17 cellular contexts compared by ENCODE assay signal in genomic region chr1:1832151-1832550, GRCh38. TPM values are rescaled to one million over a fixed set of nuclear protein-coding genes. Genes with fewer than 3 reads are reported as not detected.
DNase-seq lines count a peak whose midpoint lies in the region; ATAC-seq and TF ChIP-seq lines count a peak whose summit lies in the region.
"Had no signal": no experiment of that assay in that cellular context is flagged by ENCODE, and none has a peak within 500 bp of the region (broad histone marks: within the 10 kb centered on the region; RNA-seq: fewer than 3 reads in every experiment).

No MANE protein-coding gene starts in this region.

- H3K4me1 Mint-ChIP-seq in natural killer cell, result peaks cover 39 to 45% of the 10 kb centered on the region in 2 donors
- H3K4me1 Mint-ChIP-seq in natural killer cell treated with Interleukin-12 subunit alpha and Interleukin-12 subunit beta and Interleukin-15 and Interleukin-18, amount 100 ng/mL, for 72 hours (ENCODE audit: low read depth in 2 of 2), result peaks cover 34 to 36% of the 10 kb centered on the region in 2 donors
- H3K4me1 Mint-ChIP-seq in WTC11, result peaks cover 32% of the 10 kb centered on the region
- H3K4me1 Mint-ChIP-seq in type B pancreatic cell (ENCODE audit: unreplicated experiment), result peaks cover 17% of the 10 kb centered on the region

- no peak overlapping the region for H3K4me3 ChIP-seq in hepatocyte
- H3K4me3 ChIP-seq: HAP-1, ovary had no signal

- H3K27ac Mint-ChIP-seq in natural killer cell, result peak overlapping the region; percentile 59 to 75
- H3K27ac Mint-ChIP-seq in natural killer cell treated with Interleukin-12 subunit alpha and Interleukin-12 subunit beta and Interleukin-15 and Interleukin-18, amount 100 ng/mL, for 72 hours, result peak overlapping the region in 1 of 2 donors; percentile 50
- H3K27ac Mint-ChIP-seq in WTC11, result peak overlapping the region; percentile 95
- peak overlapping the region; percentile 72 for H3K27ac Mint-ChIP-seq in type B pancreatic cell

- H3K79me2 ChIP-seq in hepatocyte, result peaks cover 100% of the 10 kb centered on the region

- ATAC-seq in natural killer cell, result no peak
- ATAC-seq in natural killer cell treated with Interleukin-12 subunit alpha and Interleukin-12 subunit beta and Interleukin-15 and Interleukin-18, amount 100 ng/mL, for 72 hours, result no peak
- no peak for ATAC-seq in WTC11
- ATAC-seq in GM21825 (IDR thresholded peaks at IDR 0.05; ENCODE audit: unreplicated experiment), result no peak
- ATAC-seq in HG02571 (IDR thresholded peaks at IDR 0.05; ENCODE audit: unreplicated experiment), result no peak

- H3K4me3 Mint-ChIP-seq in natural killer cell, result no peak overlapping the region
- no peak overlapping the region for H3K4me3 Mint-ChIP-seq in natural killer cell treated with Interleukin-12 subunit alpha and Interleukin-12 subunit beta and Interleukin-15 and Interleukin-18, amount 100 ng/mL, for 72 hours
- no peak overlapping the region for H3K4me3 Mint-ChIP-seq in WTC11
- H3K4me3 Mint-ChIP-seq in type B pancreatic cell, result no peak overlapping the region
- H3K4me3 Mint-ChIP-seq: memory B cell had no signal

- no peaks in the 10 kb centered on the region for H3K27me3 ChIP-seq in hepatocyte
- H3K27me3 ChIP-seq: ovary had no signal

- TF ChIP-seq CTCF in natural killer cell (IDR thresholded peaks at IDR 0.05) (no peak), WTC11 (IDR thresholded peaks at IDR 0.05) (no peak), hepatocyte (IDR thresholded peaks at IDR 0.05; ENCODE audit: poor library complexity) (no peak), type B pancreatic cell (conservative IDR thresholded peaks at IDR 0.05) (no peak)

- intact Hi-C loops in natural killer cell (cut with micrococcal nuclease), result no loop called here

- no peaks in the 10 kb centered on the region for H3K27me3 Mint-ChIP-seq in natural killer cell (ENCODE audit: low read depth in 2 of 2)
- no peaks in the 10 kb centered on the region for H3K27me3 Mint-ChIP-seq in natural killer cell treated with Interleukin-12 subunit alpha and Interleukin-12 subunit beta and Interleukin-15 and Interleukin-18, amount 100 ng/mL, for 72 hours
- no peaks in the 10 kb centered on the region for H3K27me3 Mint-ChIP-seq in WTC11 (ENCODE audit: low read depth)
- no peaks in the 10 kb centered on the region for H3K27me3 Mint-ChIP-seq in type B pancreatic cell
- H3K27me3 Mint-ChIP-seq: memory B cell had no signal

- no peak overlapping the region for H2AFZ ChIP-seq in hepatocyte

- no peaks in the 10 kb centered on the region for H3K9me2 ChIP-seq in hepatocyte (replicated peaks; ENCODE audit: insufficient read depth)

- 81% methylated on average over 9 of the region's 9 CpGs for WGBS in hepatocyte (ENCODE audit: low lambda C conversion rate, missing lambda C conversion rate)

- H3K9me3 Mint-ChIP-seq in natural killer cell (no peaks in the 10 kb centered on the region), WTC11 (no peaks in the 10 kb centered on the region), type B pancreatic cell (no peaks in the 10 kb centered on the region)
- no peaks in the 10 kb centered on the region for H3K9me3 Mint-ChIP-seq in natural killer cell treated with Interleukin-12 subunit alpha and Interleukin-12 subunit beta and Interleukin-15 and Interleukin-18, amount 100 ng/mL, for 72 hours
- H3K9me3 Mint-ChIP-seq: memory B cell had no signal

- DNase-seq in natural killer cell (no peak), WTC11 (ENCODE audit: low spot score) (no peak), hepatocyte (ENCODE audit: low spot score) (no peak), type B pancreatic cell (ENCODE audit: extremely low spot score, unreplicated experiment) (no peak), HT-29 (ENCODE audit: low spot score) (no peak)
- DNase-seq in natural killer cell treated with Interleukin-12 subunit alpha and Interleukin-12 subunit beta and Interleukin-15 and Interleukin-18, amount 100 ng/mL, for 72 hours (ENCODE audit: low spot score), result no peak
- DNase-seq: DMS53, foreskin melanocyte, KBM-7, NCI-H1105 treated with DMSO at 0.1 percent for 48 hours, NCI-H446 treated with DMSO at 0.1 percent for 48 hours, ovary, small intestine had no signal

- H3K36me3 ChIP-seq in hepatocyte (replicated peaks; ENCODE audit: insufficient read depth, low read depth), result no peaks in the 10 kb centered on the region
- H3K36me3 ChIP-seq: ovary had no signal

- peak overlapping the region; percentile 47 for H3K27ac ChIP-seq in hepatocyte
- H3K27ac ChIP-seq: ovary had no signal

- no peaks in the 10 kb centered on the region for H3K9me3 ChIP-seq in hepatocyte (ENCODE audit: low read depth)
- H3K9me3 ChIP-seq: HAP-1, ovary had no signal

- POLR2A ChIA-PET in WTC11 (lab: Charles Lee), result no interaction called here

- CTCF ChIA-PET in WTC11 (lab: Charles Lee), result interaction anchor here (0.8 kb wide), 1 partner anchor 77 kb away, joined by 3 read pairs; no protein-coding TSS in a partner anchor

- H4K20me1 ChIP-seq in hepatocyte (ENCODE audit: insufficient read depth, poor library complexity, severe bottlenecking), result peaks cover 83% of the 10 kb centered on the region

- H3K36me3 Mint-ChIP-seq in natural killer cell (no peaks in the 10 kb centered on the region), WTC11 (peaks cover 38% of the 10 kb centered on the region), type B pancreatic cell (peaks cover 24% of the 10 kb centered on the region)
- peaks cover 4% of the 10 kb centered on the region for H3K36me3 Mint-ChIP-seq in natural killer cell treated with Interleukin-12 subunit alpha and Interleukin-12 subunit beta and Interleukin-15 and Interleukin-18, amount 100 ng/mL, for 72 hours

- peaks cover 18% of the 10 kb centered on the region for H3K4me1 ChIP-seq in hepatocyte (ENCODE audit: insufficient read depth)

- H3K4me2 ChIP-seq in hepatocyte, result no peak overlapping the region

TF ChIP-seq in WTC11, 78 proteins besides CTCF, POLR2A, EP300 and RAD21:
- TF ChIP-seq AR (CRISPR knock-in tag; IDR thresholded peaks at IDR 0.05), result no peak
- TF ChIP-seq SMAD3 (CRISPR knock-in tag; IDR thresholded peaks at IDR 0.05; ENCODE audit: borderline replicate concordance), result no peak
- no peak for TF ChIP-seq ZNF317 (CRISPR knock-in tag; IDR thresholded peaks at IDR 0.05; ENCODE audit: borderline replicate concordance, low read depth)
- TF ChIP-seq GRHL2 (CRISPR knock-in tag; IDR thresholded peaks at IDR 0.05; ENCODE audit: insufficient replicate concordance, severe bottlenecking), result no peak
- no peak for TF ChIP-seq TCF7 (CRISPR knock-in tag; IDR thresholded peaks at IDR 0.05; ENCODE audit: low read depth)
- TF ChIP-seq TEAD4 (CRISPR knock-in tag; IDR thresholded peaks at IDR 0.05), result no peak
- TF ChIP-seq GTF2I (CRISPR knock-in tag; conservative IDR thresholded peaks at IDR 0.05), result no peak
- TF ChIP-seq NFYB (CRISPR knock-in tag; conservative IDR thresholded peaks at IDR 0.05; ENCODE audit: low read depth), result no peak

RNA-seq across cellular contexts. Expression of gene NADK, which starts 53.9 kb away (rescaled TPM):
- 100 to 1,000 TPM in 2 of 3 donors, 10 to 100 TPM in 1; 97.7 to 117 (median 112) TPM for total RNA-seq in natural killer cell
- total RNA-seq in natural killer cell treated with Interleukin-12 subunit alpha and Interleukin-12 subunit beta and Interleukin-15 and Interleukin-18, amount 100 ng/mL, for 72 hours, result 100 to 1,000 TPM in 1 of 2 donors, 10 to 100 TPM in 1; 89.1 to 145 TPM
- total RNA-seq in WTC11 (2021), result 106 to 124 TPM (median 119 TPM) in 3 replicates
- total RNA-seq in hepatocyte, result 46.9 and 67.5 TPM in 2 replicates
- 57.3 and 68.2 TPM in 2 replicates for polyA plus RNA-seq in hepatocyte
- 78.4 and 89.2 TPM in 2 replicates for total RNA-seq in type B pancreatic cell (ENCODE audit: low replicate concordance)
- total RNA-seq in HT-29 (2014; rRNA removed; shearing (Covaris generic)), result 98.1 and 99.6 TPM in 2 replicates

RNA-seq across cellular contexts. Expression of gene GNB1, which starts 58.7 kb away (rescaled TPM):
- 100 to 1,000 TPM; 285 to 304 (median 289) TPM for total RNA-seq in natural killer cell
- total RNA-seq in natural killer cell treated with Interleukin-12 subunit alpha and Interleukin-12 subunit beta and Interleukin-15 and Interleukin-18, amount 100 ng/mL, for 72 hours, result 100 to 1,000 TPM; 361 to 446 TPM
- total RNA-seq in WTC11 (2021), result 339 to 383 TPM (median 360 TPM) in 3 replicates
- total RNA-seq in hepatocyte, result 134 and 155 TPM in 2 replicates
- 154 and 175 TPM in 2 replicates for polyA plus RNA-seq in hepatocyte
- total RNA-seq in type B pancreatic cell (ENCODE audit: low replicate concordance), result 279 and 297 TPM in 2 replicates
- total RNA-seq in HT-29 (2014; rRNA removed; shearing (Covaris generic)), result 58.1 and 60.5 TPM in 2 replicates
